Comparison of ENCODE assay signal across 1 cellular context in genomic region chr10:58348571-58349033, GRCh38.
TF ChIP-seq lines count a peak whose summit lies in the region.

No MANE protein-coding gene starts in this region.

TF ChIP-seq in HEK293, 187 proteins besides CTCF, POLR2A, EP300 and RAD21 (continued from another document and continues in another):
- TF ChIP-seq ZSCAN18 (tag by site-specific recombination; IDR thresholded peaks at IDR 0.05), result no peak
- no peak for TF ChIP-seq ZNF830 (tag by site-specific recombination; IDR thresholded peaks at IDR 0.05; ENCODE audit: low read depth)
- TF ChIP-seq ZNF133 (tag by site-specific recombination; IDR thresholded peaks at IDR 0.05), result no peak
- no peak for TF ChIP-seq ZBTB8A (tag by site-specific recombination; IDR thresholded peaks at IDR 0.05)
- TF ChIP-seq MYNN (tag by site-specific recombination; IDR thresholded peaks at IDR 0.05; ENCODE audit: borderline replicate concordance), result no peak
- 0 out of 2 replicates have a peak, but pooled peaks have one; percentile 21 for TF ChIP-seq ZBTB17 (tag by site-specific recombination; IDR thresholded peaks at IDR 0.05)
- no peak for TF ChIP-seq ZSCAN23 (tag by site-specific recombination; IDR thresholded peaks at IDR 0.05)
- 0 out of 2 replicates have a peak, but pooled peaks have one; percentile 14 for TF ChIP-seq ZNF335 (tag by site-specific recombination; conservative IDR thresholded peaks at IDR 0.05)
- TF ChIP-seq ZNF221 (tag by site-specific recombination; IDR thresholded peaks at IDR 0.05; ENCODE audit: borderline replicate concordance), result no peak
- no peak; the same call in 1 of the 2 replicates for TF ChIP-seq ZBTB48 (tag by site-specific recombination; IDR thresholded peaks at IDR 0.05)
- TF ChIP-seq SALL2 (tag by site-specific recombination; IDR thresholded peaks at IDR 0.05; ENCODE audit: borderline replicate concordance), result no peak
- TF ChIP-seq GLI2 (tag by site-specific recombination; IDR thresholded peaks at IDR 0.05; ENCODE audit: borderline replicate concordance, low read depth), result no peak
- no peak for TF ChIP-seq ZNF362 (tag by site-specific recombination; IDR thresholded peaks at IDR 0.05)
- TF ChIP-seq ZNF138 (tag by site-specific recombination; IDR thresholded peaks at IDR 0.05; ENCODE audit: borderline replicate concordance), result no peak
- TF ChIP-seq HOXC10 (CRISPR knock-in tag; IDR thresholded peaks at IDR 0.05), result no peak
- peak; percentile 56; the same call in 1 of the 2 replicates for TF ChIP-seq ATF2 (tag by site-specific recombination; IDR thresholded peaks at IDR 0.05; ENCODE audit: low read depth)
- TF ChIP-seq ZNF624 (tag by site-specific recombination; IDR thresholded peaks at IDR 0.05), result no peak
- TF ChIP-seq ZNF423 (tag by site-specific recombination; IDR thresholded peaks at IDR 0.05), result no peak
- TF ChIP-seq IKZF3 (tag by site-specific recombination; IDR thresholded peaks at IDR 0.05), result peak; percentile 54; the same call in 1 of the 2 replicates
- TF ChIP-seq ZNF560 (tag by site-specific recombination; IDR thresholded peaks at IDR 0.05; ENCODE audit: borderline replicate concordance), result no peak
- no peak for TF ChIP-seq BCL11A (tag by site-specific recombination; IDR thresholded peaks at IDR 0.05; ENCODE audit: low read depth)
- peak; percentile 68; the same call in 1 of the 2 replicates for TF ChIP-seq OSR2 (tag by site-specific recombination; IDR thresholded peaks at IDR 0.05)
- TF ChIP-seq ZBTB20 (tag by site-specific recombination; IDR thresholded peaks at IDR 0.05), result peak; percentile 70; the same call in 1 of the 2 replicates
- TF ChIP-seq ZNF610 (tag by site-specific recombination; IDR thresholded peaks at IDR 0.05; ENCODE audit: borderline replicate concordance), result no peak
- no peak for TF ChIP-seq ZNF274 (IDR thresholded peaks at IDR 0.05; ENCODE audit: low read length)
- no peak for TF ChIP-seq ZNF274 (tag by site-specific recombination; IDR thresholded peaks at IDR 0.05; ENCODE audit: borderline replicate concordance)
- no peak for TF ChIP-seq ZNF677 (tag by site-specific recombination; IDR thresholded peaks at IDR 0.05)
- no peak for TF ChIP-seq ZSCAN4 (tag by site-specific recombination; IDR thresholded peaks at IDR 0.05)
- no peak for TF ChIP-seq OVOL3 (tag by site-specific recombination; IDR thresholded peaks at IDR 0.05)
- peak; percentile 41; the same call in 1 of the 2 replicates for TF ChIP-seq PRDM4 (tag by site-specific recombination; IDR thresholded peaks at IDR 0.05)
- TF ChIP-seq TSHZ1 (tag by site-specific recombination; IDR thresholded peaks at IDR 0.05; ENCODE audit: borderline replicate concordance), result no peak
- peak; percentile 60; the same call in 1 of the 2 replicates for TF ChIP-seq TRIM28 (IDR thresholded peaks at IDR 0.05; ENCODE audit: borderline replicate concordance, low read length)
- TF ChIP-seq ZIC2 (tag by site-specific recombination; IDR thresholded peaks at IDR 0.05), result no peak
- TF ChIP-seq ZNF639 (tag by site-specific recombination; IDR thresholded peaks at IDR 0.05), result no peak
- no peak for TF ChIP-seq ZNF248 (tag by site-specific recombination; IDR thresholded peaks at IDR 0.05)
- TF ChIP-seq ZNF626 (tag by site-specific recombination; IDR thresholded peaks at IDR 0.05), result no peak
- TF ChIP-seq ZNF202 (tag by site-specific recombination; IDR thresholded peaks at IDR 0.05; ENCODE audit: borderline replicate concordance), result no peak
- TF ChIP-seq PRDM1 (tag by site-specific recombination; IDR thresholded peaks at IDR 0.05), result peak; percentile 53; the same call in 1 of the 2 replicates
- no peak for TF ChIP-seq ZNF768 (tag by site-specific recombination; IDR thresholded peaks at IDR 0.05)
- no peak for TF ChIP-seq GLI4 (tag by site-specific recombination; IDR thresholded peaks at IDR 0.05)
- TF ChIP-seq ZNF561 (tag by site-specific recombination; IDR thresholded peaks at IDR 0.05; ENCODE audit: borderline replicate concordance), result no peak
- TF ChIP-seq ZNF416 (tag by site-specific recombination; IDR thresholded peaks at IDR 0.05), result no peak
- TF ChIP-seq SCRT2 (tag by site-specific recombination; IDR thresholded peaks at IDR 0.05), result peak; percentile 61; the same call in 1 of the 2 replicates
- TF ChIP-seq ZNF426 (tag by site-specific recombination; IDR thresholded peaks at IDR 0.05), result no peak
- 0 out of 2 replicates have a peak, but pooled peaks have one; percentile 27 for TF ChIP-seq ZEB2 (tag by site-specific recombination; IDR thresholded peaks at IDR 0.05)
- no peak; the same call in 1 of the 2 replicates for TF ChIP-seq KLF10 (tag by site-specific recombination; IDR thresholded peaks at IDR 0.05)
- TF ChIP-seq TCF7L2 (IDR thresholded peaks at IDR 0.05; ENCODE audit: borderline replicate concordance, low read depth, low read length), result no peak
- TF ChIP-seq BCL11B (tag by site-specific recombination; IDR thresholded peaks at IDR 0.05; ENCODE audit: low read depth), result no peak
- no peak for TF ChIP-seq GLIS2 (tag by site-specific recombination; IDR thresholded peaks at IDR 0.05)
- TF ChIP-seq ZNF433 (tag by site-specific recombination; IDR thresholded peaks at IDR 0.05; ENCODE audit: low read depth), result no peak
- no peak for TF ChIP-seq ZNF112 (tag by site-specific recombination; IDR thresholded peaks at IDR 0.05)
- no peak for TF ChIP-seq ZNF391 (tag by site-specific recombination; IDR thresholded peaks at IDR 0.05; ENCODE audit: borderline replicate concordance, low read depth)
- peak; percentile 92 for TF ChIP-seq PRDM6 (tag by site-specific recombination; IDR thresholded peaks at IDR 0.05)
- no peak for TF ChIP-seq GLIS1 (tag by site-specific recombination; IDR thresholded peaks at IDR 0.05)
- TF ChIP-seq ZNF16 (tag by site-specific recombination; IDR thresholded peaks at IDR 0.05; ENCODE audit: low read depth), result no peak
- TF ChIP-seq REPIN1 (tag by site-specific recombination; IDR thresholded peaks at IDR 0.05; ENCODE audit: low read depth), result no peak
- TF ChIP-seq FEZF1 (tag by site-specific recombination; IDR thresholded peaks at IDR 0.05), result peak; percentile 27; the same call in 1 of the 2 replicates
- TF ChIP-seq ZNF24 (tag by site-specific recombination; IDR thresholded peaks at IDR 0.05), result 0 out of 2 replicates have a peak, but pooled peaks have one; percentile 17
- TF ChIP-seq GFI1B (tag by site-specific recombination; IDR thresholded peaks at IDR 0.05), result no peak
- TF ChIP-seq ZNF175 (tag by site-specific recombination; IDR thresholded peaks at IDR 0.05), result no peak
- no peak for TF ChIP-seq ZNF214 (tag by site-specific recombination; IDR thresholded peaks at IDR 0.05; ENCODE audit: borderline replicate concordance)
- TF ChIP-seq ZNF621 (tag by site-specific recombination; IDR thresholded peaks at IDR 0.05), result no peak
- no peak for TF ChIP-seq ZNF211 (tag by site-specific recombination; IDR thresholded peaks at IDR 0.05; ENCODE audit: low read depth)
